ENCODE assay signal across 2 cellular contexts in genomic region chr1:171641076-171641864, GRCh38.
TF ChIP-seq lines count a peak whose summit lies in the region.

No MANE protein-coding gene starts in this region.

TF ChIP-seq in HCT116, 20 proteins besides CTCF, POLR2A, EP300 and RAD21:
- TF ChIP-seq EZH2 (IDR thresholded peaks at IDR 0.05), result no peak
- no peak for TF ChIP-seq SRF (IDR thresholded peaks at IDR 0.05; ENCODE audit: low read depth)
- TF ChIP-seq, protein P1, sequence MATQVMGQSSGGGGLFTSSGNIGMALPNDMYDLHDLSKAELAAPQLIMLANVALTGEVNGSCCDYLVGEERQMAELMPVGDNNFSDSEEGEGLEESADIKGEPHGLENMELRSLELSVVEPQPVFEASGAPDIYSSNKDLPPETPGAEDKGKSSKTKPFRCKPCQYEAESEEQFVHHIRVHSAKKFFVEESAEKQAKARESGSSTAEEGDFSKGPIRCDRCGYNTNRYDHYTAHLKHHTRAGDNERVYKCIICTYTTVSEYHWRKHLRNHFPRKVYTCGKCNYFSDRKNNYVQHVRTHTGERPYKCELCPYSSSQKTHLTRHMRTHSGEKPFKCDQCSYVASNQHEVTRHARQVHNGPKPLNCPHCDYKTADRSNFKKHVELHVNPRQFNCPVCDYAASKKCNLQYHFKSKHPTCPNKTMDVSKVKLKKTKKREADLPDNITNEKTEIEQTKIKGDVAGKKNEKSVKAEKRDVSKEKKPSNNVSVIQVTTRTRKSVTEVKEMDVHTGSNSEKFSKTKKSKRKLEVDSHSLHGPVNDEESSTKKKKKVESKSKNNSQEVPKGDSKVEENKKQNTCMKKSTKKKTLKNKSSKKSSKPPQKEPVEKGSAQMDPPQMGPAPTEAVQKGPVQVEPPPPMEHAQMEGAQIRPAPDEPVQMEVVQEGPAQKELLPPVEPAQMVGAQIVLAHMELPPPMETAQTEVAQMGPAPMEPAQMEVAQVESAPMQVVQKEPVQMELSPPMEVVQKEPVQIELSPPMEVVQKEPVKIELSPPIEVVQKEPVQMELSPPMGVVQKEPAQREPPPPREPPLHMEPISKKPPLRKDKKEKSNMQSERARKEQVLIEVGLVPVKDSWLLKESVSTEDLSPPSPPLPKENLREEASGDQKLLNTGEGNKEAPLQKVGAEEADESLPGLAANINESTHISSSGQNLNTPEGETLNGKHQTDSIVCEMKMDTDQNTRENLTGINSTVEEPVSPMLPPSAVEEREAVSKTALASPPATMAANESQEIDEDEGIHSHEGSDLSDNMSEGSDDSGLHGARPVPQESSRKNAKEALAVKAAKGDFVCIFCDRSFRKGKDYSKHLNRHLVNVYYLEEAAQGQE (IDR thresholded peaks at IDR 0.05; ENCODE audit: low read depth), result no peak
- no peak for TF ChIP-seq FOSL1 (IDR thresholded peaks at IDR 0.05; ENCODE audit: low read depth)
- TF ChIP-seq POLR2AphosphoS5 (IDR thresholded peaks at IDR 0.05; ENCODE audit: low read depth, low read length), result no peak
- TF ChIP-seq EZH2phosphoT487 (IDR thresholded peaks at IDR 0.05; ENCODE audit: borderline replicate concordance), result no peak
- no peak for TF ChIP-seq CEBPB (IDR thresholded peaks at IDR 0.05; ENCODE audit: low read depth)
- TF ChIP-seq SP1 (IDR thresholded peaks at IDR 0.05; ENCODE audit: low read depth), result no peak
- TF ChIP-seq, protein P2, sequence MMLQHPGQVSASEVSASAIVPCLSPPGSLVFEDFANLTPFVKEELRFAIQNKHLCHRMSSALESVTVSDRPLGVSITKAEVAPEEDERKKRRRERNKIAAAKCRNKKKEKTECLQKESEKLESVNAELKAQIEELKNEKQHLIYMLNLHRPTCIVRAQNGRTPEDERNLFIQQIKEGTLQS (IDR thresholded peaks at IDR 0.05), result no peak
- TF ChIP-seq ZNF274 (IDR thresholded peaks at IDR 0.05; ENCODE audit: low read depth, low read length), result no peak
- TF ChIP-seq ZBTB33 (IDR thresholded peaks at IDR 0.05; ENCODE audit: extremely low read depth, insufficient replicate concordance, low read length), result no peak

TF ChIP-seq in K562, 482 proteins besides CTCF, POLR2A, EP300 and RAD21:
- TF ChIP-seq GABPB2 (CRISPR knock-in tag; conservative IDR thresholded peaks at IDR 0.05), result no peak
- peak; percentile 81 for TF ChIP-seq CTCFL (IDR thresholded peaks at IDR 0.05; ENCODE audit: borderline replicate concordance, insufficient read depth, low read depth, low read length, poor library complexity, severe bottlenecking)
- TF ChIP-seq ZNF12 (CRISPR knock-in tag; IDR thresholded peaks at IDR 0.05), result no peak
- TF ChIP-seq TEAD2 (tag; IDR thresholded peaks at IDR 0.05), result no peak
- TF ChIP-seq ZNF274 (IDR thresholded peaks at IDR 0.05; ENCODE audit: borderline replicate concordance, low read depth, low read length), result no peak
- no peak for TF ChIP-seq ARID1B (IDR thresholded peaks at IDR 0.05)
- TF ChIP-seq TCF15 (CRISPR knock-in tag; IDR thresholded peaks at IDR 0.05), result no peak
- peak; percentile 36; the same call in 1 of the 2 replicates for TF ChIP-seq MGA (IDR thresholded peaks at IDR 0.05)
- TF ChIP-seq, protein P1 (CRISPR knock-in tag; IDR thresholded peaks at IDR 0.05; ENCODE audit: low read depth), result no peak
- TF ChIP-seq L3MBTL2 (IDR thresholded peaks at IDR 0.05), result peak; percentile 32; the same call in 1 of the 2 replicates
- TF ChIP-seq FOXM1 (IDR thresholded peaks at IDR 0.05; ENCODE audit: low read depth), result no peak
- TF ChIP-seq FOXM1 (CRISPR knock-in tag; IDR thresholded peaks at IDR 0.05; ENCODE audit: low read depth), result no peak
- TF ChIP-seq MBD2 (IDR thresholded peaks at IDR 0.05; ENCODE audit: borderline replicate concordance, low read depth), result no peak
- no peak for TF ChIP-seq SRSF7 (optimal IDR thresholded peaks at IDR 0.05; ENCODE audit: low read depth, low read length)
- TF ChIP-seq MYC (IDR thresholded peaks at IDR 0.05; ENCODE audit: low read depth, low read length), result peak; percentile 39; the same call in 1 of the 2 replicates
- no peak for TF ChIP-seq MYC (CRISPR knock-in tag; IDR thresholded peaks at IDR 0.05; ENCODE audit: borderline replicate concordance, low read depth)
